7 cellular contexts compared by ENCODE assay signal in the genomic region with DNA sequence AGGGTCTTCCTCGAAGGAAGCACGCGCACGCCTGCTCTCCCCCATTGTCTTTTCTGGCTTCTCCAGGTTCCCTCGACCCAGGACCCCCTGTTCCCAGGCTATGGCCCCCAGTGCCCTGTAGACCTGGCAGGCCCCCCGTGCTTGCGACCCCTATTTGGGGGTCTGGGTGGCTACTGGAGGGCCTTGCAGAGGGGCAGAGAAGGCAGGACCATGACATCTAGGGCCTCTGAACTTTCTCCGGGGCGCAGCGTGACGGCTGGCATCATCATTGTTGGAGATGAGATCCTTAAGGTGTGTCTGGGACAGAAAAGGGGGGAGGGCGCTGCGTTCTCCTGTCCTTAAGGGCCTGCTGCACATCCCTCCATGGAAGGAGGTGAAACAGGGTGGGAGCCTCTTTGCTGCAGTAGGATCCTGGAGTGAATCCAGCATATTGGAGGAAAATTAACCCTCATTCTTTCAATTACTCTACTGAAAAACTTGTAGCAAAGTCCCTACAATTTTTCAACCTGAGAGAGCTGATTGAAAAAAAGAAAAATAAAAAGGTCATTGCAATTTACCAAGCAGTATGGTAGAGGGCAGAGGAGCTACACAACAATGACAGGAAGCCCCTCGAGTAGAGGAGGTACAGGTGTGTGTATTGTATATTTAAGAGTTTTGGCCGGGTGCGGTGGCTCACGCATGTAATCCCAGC. TPM values are rescaled to one million over a fixed set of nuclear protein-coding genes. Genes with fewer than 3 reads are reported as not detected.
DNase-seq lines count a peak whose midpoint lies in the region; ATAC-seq, FAIRE-seq and TF ChIP-seq lines count a peak whose summit lies in the region.

No MANE protein-coding gene starts in this region.

- peak overlapping the region; percentile 52 for H3K14ac ChIP-seq in H9 (ENCODE audit: insufficient read depth, low read length)

- peaks cover 8% of the 10 kb centered on the region for H3K23me2 ChIP-seq in H9 (ENCODE audit: insufficient read length, low read depth, low read length, poor library complexity, severe bottlenecking)

- peak overlapping the region; percentile 46 for H3K4me3 ChIP-seq in hepatocyte
- peak overlapping the region; percentile 81 to 85 for H3K4me3 ChIP-seq in small intestine (ENCODE audit: low read depth in 1 of 2, low read length in 2 of 2)

- H3K4me2 ChIP-seq in H9 (ENCODE audit: insufficient read depth, insufficient read length, low read length): peak overlapping the region; percentile 86
- H3K4me2 ChIP-seq in hepatocyte: peak overlapping the region; percentile 95

- H2AFZ ChIP-seq in H9 (ENCODE audit: low read length) (no peak overlapping the region), hepatocyte (no peak overlapping the region)

- no peak overlapping the region for H2BK12ac ChIP-seq in H9 (ENCODE audit: insufficient read length, low read depth, low read length)

- H2BK120ac ChIP-seq in H9 (ENCODE audit: low read depth, low read length, poor library complexity, severe bottlenecking): no peak overlapping the region

- WGBS in H9 (ENCODE audit: extremely low coverage, insufficient read length, low lambda C conversion rate): no CpG with 5 or more reads among the region's 17 CpGs
- WGBS in hepatocyte (ENCODE audit: low lambda C conversion rate, missing lambda C conversion rate): 17% methylated on average over 17 of the region's 17 CpGs
- 14 to 19% (median 16%) methylated on average over 17 of the region's 17 CpGs for WGBS in small intestine, 3 donors

- no peak overlapping the region for H2AK5ac ChIP-seq in H9 (ENCODE audit: insufficient read length, low read length)

- H3K79me2 ChIP-seq in H9 (ENCODE audit: insufficient read depth, low read length) (peaks cover 9% of the 10 kb centered on the region; the same call in 1 of the 2 replicates), hepatocyte (peaks cover 48% of the 10 kb centered on the region)

- no peaks in the 10 kb centered on the region for H3K9me3 ChIP-seq in H9 (ENCODE audit: control insufficient read depth, low read depth, low read length)
- no peaks in the 10 kb centered on the region for H3K9me3 ChIP-seq in hepatocyte (ENCODE audit: low read depth)
- H3K9me3 ChIP-seq in small intestine (ENCODE audit: control insufficient read depth, low read depth): no peaks in the 10 kb centered on the region

- no peak overlapping the region for H2BK5ac ChIP-seq in H9 (ENCODE audit: insufficient read length, low read length)

- H3K79me1 ChIP-seq in H9 (ENCODE audit: insufficient read depth, low read depth, low read length, poor library complexity, severe bottlenecking): peaks cover 2% of the 10 kb centered on the region

- FAIRE-seq in small intestine (lab: Jason Lieb, UNC): no peak

- POLR2A ChIA-PET in RWPE1 (lab: Yijun Ruan, JAX; ENCODE audit: low non-redundant PET): interaction anchor here (0.7 to 1.6 kb wide), 4 partner anchors 9 to 19 kb away, joined by 4 to 8 read pairs (median 4); partner anchors contain the start of genes LENEP and SHC1

- no peaks in the 10 kb centered on the region for H3K9me2 ChIP-seq in hepatocyte (replicated peaks; ENCODE audit: insufficient read depth)

- no peak overlapping the region for H4K91ac ChIP-seq in H9 (ENCODE audit: insufficient read length, low read depth, low read length)

- no peak for TF ChIP-seq CTCF in H9 (conservative IDR thresholded peaks at IDR 0.05)
- TF ChIP-seq CTCF in RWPE1 (conservative IDR thresholded peaks at IDR 0.05; ENCODE audit: low read depth): peak; percentile 18; the same call in 1 of the 2 replicates
- no peak for TF ChIP-seq CTCF in hepatocyte (IDR thresholded peaks at IDR 0.05; ENCODE audit: poor library complexity)

- peaks cover 8 to 9% of the 10 kb centered on the region in 2 experiments; a peak in 3 of 4 replicates for H3K4me1 Mint-ChIP-seq in H9

- DNase-seq in H9 (no peak), RWPE1 (ENCODE audit: low spot score) (no peak), hepatocyte (ENCODE audit: low spot score) (no peak), small intestine (no peak), OCI-M2 (lab: John Stamatoyannopoulos, UW; ENCODE audit: unreplicated experiment) (no peak), NCI-H1105 (lab: John Stamatoyannopoulos, UW) (no peak)

- H3K27ac ChIP-seq in H9 (ENCODE audit: insufficient read length, low read depth, low read length): no peak overlapping the region
- peak overlapping the region; percentile 91 for H3K27ac ChIP-seq in RWPE1
- peak overlapping the region; percentile 49 for H3K27ac ChIP-seq in hepatocyte
- peak overlapping the region; percentile 27 to 74 for H3K27ac ChIP-seq in small intestine (ENCODE audit: low read depth in 1 of 2, low read length in 1 of 2)

- H3K27me3 ChIP-seq in H9 (ENCODE audit: insufficient read depth, low read length) (no peaks in the 10 kb centered on the region), hepatocyte (no peaks in the 10 kb centered on the region), small intestine (ENCODE audit: control insufficient read depth in 2 of 2, insufficient read depth in 2 of 2, low read length in 2 of 2) (no peaks in the 10 kb centered on the region)

- H3K23ac ChIP-seq in H9 (ENCODE audit: insufficient read length, low read depth, low read length): no peak overlapping the region

- no peak overlapping the region for H3K4ac ChIP-seq in H9 (ENCODE audit: low read depth, low read length)

- no peaks in the 10 kb centered on the region for H4K20me1 ChIP-seq in H9 (ENCODE audit: control insufficient read depth, insufficient read depth, insufficient read length)
- no peaks in the 10 kb centered on the region for H4K20me1 ChIP-seq in hepatocyte (ENCODE audit: insufficient read depth, poor library complexity, severe bottlenecking)

- no peak overlapping the region for H4K8ac ChIP-seq in H9 (replicated peaks; ENCODE audit: insufficient read length, low read depth, low read length)

- H2BK15ac ChIP-seq in H9 (ENCODE audit: low read depth, low read length): no peak overlapping the region

- no peak overlapping the region for H2BK20ac ChIP-seq in H9 (ENCODE audit: low read depth, low read length, poor library complexity, severe bottlenecking)

- peaks cover 39 to 63% (median 52%) of the 10 kb centered on the region in 3 experiments for H3K36me3 Mint-ChIP-seq in H9 (ENCODE audit: insufficient read depth in 1 of 3, low read depth in 3 of 3)

- CTCF ChIA-PET in RWPE1 (lab: Yijun Ruan, JAX): interaction anchor here (0.6 to 1.1 kb wide), 8 partner anchors 11 to 424 kb away, joined by 3 to 7 read pairs (median 4); partner anchors contain the start of gene PYGO2

- H3K27ac Mint-ChIP-seq in H9: no peak overlapping the region

- peak overlapping the region; percentile 97 for H3K9ac ChIP-seq in H9 (ENCODE audit: extremely low read depth, insufficient read length, low read length)

- no peak overlapping the region for H4K5ac ChIP-seq in H9 (ENCODE audit: insufficient read length, low read depth, low read length)

- H3T11ph ChIP-seq in H9 (ENCODE audit: low read length): no peak overlapping the region

- H3K4me3 Mint-ChIP-seq in H9: no peak overlapping the region

- peak overlapping the region; percentile 41 for H3K18ac ChIP-seq in H9 (ENCODE audit: insufficient read length, low read depth, low read length)

- no peak overlapping the region for H3K56ac ChIP-seq in H9 (ENCODE audit: insufficient read length, low read depth, low read length)

- no peaks in the 10 kb centered on the region for H3K9me3 Mint-ChIP-seq in H9

- H3K27me3 Mint-ChIP-seq in H9 (ENCODE audit: low read depth): no peaks in the 10 kb centered on the region

- ATAC-seq in HG02759 (IDR thresholded peaks at IDR 0.05; ENCODE audit: unreplicated experiment): no peak

- H3K36me3 ChIP-seq in hepatocyte (replicated peaks; ENCODE audit: insufficient read depth, low read depth) (no peaks in the 10 kb centered on the region), small intestine (ENCODE audit: control insufficient read depth in 2 of 2, insufficient read depth in 2 of 2, low read length in 2 of 2) (no peaks in the 10 kb centered on the region)

- no peaks in the 10 kb centered on the region for H3K4me1 ChIP-seq in H9 (ENCODE audit: insufficient read depth, low read length)
- H3K4me1 ChIP-seq in hepatocyte (ENCODE audit: insufficient read depth): peaks cover 11% of the 10 kb centered on the region
- H3K4me1 ChIP-seq in small intestine (ENCODE audit: control insufficient read depth in 2 of 2, insufficient read depth in 1 of 2, low read depth in 1 of 2, low read length in 1 of 2): peaks cover 0 to 5% of the 10 kb centered on the region in 2 donors

RNA-seq across cellular contexts. Expression of gene FLAD1, which starts 0.8 kb away (rescaled TPM):
- 97.0 and 102 TPM in 2 replicates for total RNA-seq in H9 (2021)
- 25.6 and 27.7 TPM in 2 replicates for total RNA-seq in hepatocyte
- polyA plus RNA-seq in hepatocyte: 42.8 and 45.1 TPM in 2 replicates
- 10 to 100 TPM; 33.1 to 51.4 (median 35.7) TPM for polyA plus RNA-seq in small intestine

RNA-seq across cellular contexts. Expression of gene CKS1B, which starts 9.4 kb away (rescaled TPM):
- total RNA-seq in H9 (2021): 279 and 283 TPM in 2 replicates
- total RNA-seq in hepatocyte: 40.4 and 41.5 TPM in 2 replicates
- 91.3 and 102 TPM in 2 replicates for polyA plus RNA-seq in hepatocyte
- 100 to 1,000 TPM in 1 of 3 donors, 10 to 100 TPM in 2; 63.7 to 117 (median 81.3) TPM for polyA plus RNA-seq in small intestine

RNA-seq across cellular contexts. Expression of gene LENEP, which starts 9.5 kb away (rescaled TPM):
- total RNA-seq in H9 (2021): 1.4 and 2.8 TPM in 2 replicates
- total RNA-seq in hepatocyte: 0.92 TPM in 1 of 2 replicates, not detected in the other
- polyA plus RNA-seq in hepatocyte: not detected in 2 replicates
- not detected for polyA plus RNA-seq in small intestine

RNA-seq across cellular contexts. Expression of gene SHC1, which starts 13.4 kb away (rescaled TPM):
- 168 and 173 TPM in 2 replicates for total RNA-seq in H9 (2021)
- total RNA-seq in hepatocyte: 81.8 and 95.6 TPM in 2 replicates
- 107 and 120 TPM in 2 replicates for polyA plus RNA-seq in hepatocyte
- polyA plus RNA-seq in small intestine: 10 to 100 TPM; 59.7 to 84.8 (median 67.8) TPM

RNA-seq across cellular contexts. Expression of gene ZBTB7B, which starts 18.7 kb away (rescaled TPM):
- 33.5 and 38.3 TPM in 2 replicates for total RNA-seq in H9 (2021)
- total RNA-seq in hepatocyte: 27.3 and 29.2 TPM in 2 replicates
- polyA plus RNA-seq in hepatocyte: 13.3 and 13.5 TPM in 2 replicates
- polyA plus RNA-seq in small intestine: 100 to 1,000 TPM in 2 of 3 donors, 10 to 100 TPM in 1; 93.2 to 222 (median 136) TPM
